In genomic region chr2:10279472-10279870, GRCh38 we compare ENCODE assay signal across 1 cellular context.
TF ChIP-seq lines count a peak whose summit lies in the region.

No MANE protein-coding gene starts in this region.

TF ChIP-seq in HepG2, 621 proteins besides CTCF, POLR2A, EP300 and RAD21:
- TF ChIP-seq PBX3 (CRISPR knock-in tag; IDR thresholded peaks at IDR 0.05; ENCODE audit: borderline replicate concordance) (no peak), ZNF354B (CRISPR knock-in tag; IDR thresholded peaks at IDR 0.05) (no peak), ZSCAN5A (CRISPR knock-in tag; IDR thresholded peaks at IDR 0.05; ENCODE audit: borderline replicate concordance) (no peak), HMG20A (CRISPR knock-in tag; IDR thresholded peaks at IDR 0.05; ENCODE audit: borderline replicate concordance) (no peak), ZNF614 (CRISPR knock-in tag; IDR thresholded peaks at IDR 0.05; ENCODE audit: borderline replicate concordance) (no peak), ZMYM2 (CRISPR knock-in tag; IDR thresholded peaks at IDR 0.05) (peak; percentile 8; the same call in 1 of the 2 replicates), POLR2AphosphoS5 (IDR thresholded peaks at IDR 0.05; ENCODE audit: low read depth, low read length) (no peak), ZFP91 (CRISPR knock-in tag; IDR thresholded peaks at IDR 0.05; ENCODE audit: borderline replicate concordance) (no peak), TEAD3 (CRISPR knock-in tag; optimal IDR thresholded peaks at IDR 0.05; ENCODE audit: borderline replicate concordance) (peak; percentile 0), ZNF280B (CRISPR knock-in tag; IDR thresholded peaks at IDR 0.05; ENCODE audit: borderline replicate concordance) (0 out of 2 replicates have a peak, but pooled peaks have one; percentile 21), RBFOX2 (IDR thresholded peaks at IDR 0.05; ENCODE audit: low read depth, low read length) (0 out of 2 replicates have a peak, but pooled peaks have one; percentile 34), ARNT (IDR thresholded peaks at IDR 0.05) (no peak), ZBTB7A (CRISPR knock-in tag; IDR thresholded peaks at IDR 0.05) (no peak), ZNF605 (CRISPR knock-in tag; IDR thresholded peaks at IDR 0.05) (0 out of 2 replicates have a peak, but pooled peaks have one; percentile 40)
